ENCODE assay signal across 7 cellular contexts in the genomic region with DNA sequence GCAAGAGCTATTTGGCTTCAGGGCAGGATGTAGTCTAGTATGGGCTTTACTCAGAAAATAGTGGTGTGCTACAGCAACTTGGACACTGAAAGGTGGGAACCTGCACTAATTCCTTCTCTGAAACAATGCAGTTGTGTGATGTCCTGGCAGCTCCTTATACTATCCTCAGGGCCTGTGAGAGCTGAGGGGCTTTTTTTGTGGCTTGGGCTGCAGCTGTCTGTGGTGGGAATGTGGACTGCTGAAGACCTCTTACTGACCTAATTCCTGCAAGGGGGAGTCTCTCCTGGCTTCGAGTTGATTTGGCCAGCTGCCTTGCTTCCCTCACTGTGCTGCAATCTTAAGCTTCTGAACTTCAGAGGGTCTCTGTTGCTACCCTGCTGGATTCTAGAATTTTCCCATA. TPM values are rescaled to one million over a fixed set of nuclear protein-coding genes. Genes with fewer than 3 reads are reported as not detected.
"Had no signal": no experiment of that assay in that cellular context is flagged by ENCODE, and none has a peak within 500 bp of the region (broad histone marks: within the 10 kb centered on the region; RNA-seq: fewer than 3 reads in every experiment).

No MANE protein-coding gene starts in this region.

- DNase-seq: GM23248, GOT3, H7, H9, HCEC 1CT, HFFc6 had no signal

- H3K4me3 ChIP-seq: GM23248, GM23338 had no signal

- H3K27ac ChIP-seq: GM23248 had no signal

RNA-seq across cellular contexts. Expression of a gene that starts 22.3 kb away (rescaled TPM):
- total RNA-seq: GM23248, HFFc6 had no signal
